22 cellular contexts compared by ENCODE assay signal in genomic region chr2:38574278-38574677, GRCh38.
"Had no signal": no experiment of that assay in that cellular context is flagged by ENCODE, and none has a peak within 500 bp of the region (broad histone marks: within the 10 kb centered on the region; RNA-seq: fewer than 3 reads in every experiment).

No MANE protein-coding gene starts in this region.

- H3K4me3 Mint-ChIP-seq: activated CD8-positive, alpha-beta memory T cell treated with anti-CD3 and anti-CD28 coated beads, Interleukin-2, amount 10 ng/mL, durations not matched to agents 7 days and 5 days; activated naive CD8-positive, alpha-beta T cell treated with anti-CD3 and anti-CD28 coated beads, Interleukin-2, amount 10 ng/mL, durations not matched to agents 7 days and 5 days; brain; dendritic cell treated with granulocyte-macrophage colony-stimulating factor and Interleukin-4, amounts not matched to agents 40 ng/mL and 50 ng/mL, for 4 days; natural killer cell treated with Interleukin-12 subunit alpha and Interleukin-12 subunit beta and Interleukin-15 and Interleukin-18, amount 100 ng/mL, for 72 hours; WTC11 had no signal

- ATAC-seq: activated CD8-positive, alpha-beta memory T cell treated with anti-CD3 and anti-CD28 coated beads, Interleukin-2, amount 10 ng/mL, durations not matched to agents 7 days and 5 days; natural killer cell treated with Interleukin-12 subunit alpha and Interleukin-12 subunit beta and Interleukin-15 and Interleukin-18, amount 100 ng/mL, for 72 hours; stimulated activated naive CD8-positive, alpha-beta T cell treated with anti-CD3 and anti-CD28 coated beads, Interleukin-15, Interleukin-2, amounts not matched to agents 100 U/mL and 50 U/mL, for 24 hours; WTC11 had no signal

- H3K4me3 ChIP-seq: right atrium auricular region had no signal

- H3K27me3 Mint-ChIP-seq: activated CD8-positive, alpha-beta memory T cell treated with anti-CD3 and anti-CD28 coated beads, Interleukin-2, amount 10 ng/mL, durations not matched to agents 7 days and 5 days; activated naive CD8-positive, alpha-beta T cell treated with anti-CD3 and anti-CD28 coated beads, Interleukin-2, amount 10 ng/mL, durations not matched to agents 7 days and 5 days; brain; dendritic cell treated with granulocyte-macrophage colony-stimulating factor and Interleukin-4, amounts not matched to agents 40 ng/mL and 50 ng/mL, for 4 days; natural killer cell treated with Interleukin-12 subunit alpha and Interleukin-12 subunit beta and Interleukin-15 and Interleukin-18, amount 100 ng/mL, for 72 hours; progenitor cell of endocrine pancreas had no signal

- H3K9me3 ChIP-seq: right atrium auricular region had no signal

- H3K27ac Mint-ChIP-seq: activated CD8-positive, alpha-beta memory T cell treated with anti-CD3 and anti-CD28 coated beads, Interleukin-2, amount 10 ng/mL, durations not matched to agents 7 days and 5 days; activated naive CD8-positive, alpha-beta T cell treated with anti-CD3 and anti-CD28 coated beads, Interleukin-2, amount 10 ng/mL, durations not matched to agents 7 days and 5 days; dendritic cell treated with granulocyte-macrophage colony-stimulating factor and Interleukin-4, amounts not matched to agents 40 ng/mL and 50 ng/mL, for 4 days; natural killer cell treated with Interleukin-12 subunit alpha and Interleukin-12 subunit beta and Interleukin-15 and Interleukin-18, amount 100 ng/mL, for 72 hours; progenitor cell of endocrine pancreas; WTC11 had no signal

- H3K36me3 Mint-ChIP-seq: natural killer cell treated with Interleukin-12 subunit alpha and Interleukin-12 subunit beta and Interleukin-15 and Interleukin-18, amount 100 ng/mL, for 72 hours had no signal

- H3K27me3 ChIP-seq: right atrium auricular region had no signal

- DNase-seq: activated CD4-positive, alpha-beta T cell treated with anti-CD3 and anti-CD28 coated beads, Interleukin-2, amount 50 U/mL, for 1 hour; activated CD8-positive, alpha-beta memory T cell treated with anti-CD3 and anti-CD28 coated beads, Interleukin-2, amount 10 ng/mL, durations not matched to agents 7 days and 5 days; activated naive CD4-positive, alpha-beta T cell; activated naive CD8-positive, alpha-beta T cell treated with anti-CD3 and anti-CD28 coated beads, Interleukin-2, amount 10 ng/mL, durations not matched to agents 7 days and 5 days; activated T-cell treated with anti-CD3 and anti-CD28 coated beads, Interleukin-2, amount 50 U/mL, for 48 hours; effector memory CD4-positive, alpha-beta T cell; foreskin melanocyte; head of caudate nucleus; mesendoderm; occipital lobe; small intestine; stimulated activated CD4-positive, alpha-beta T cell treated with anti-CD3 and anti-CD28 coated beads, Interleukin-4, amount 100 ng/mL, for 24 hours; stimulated activated naive CD8-positive, alpha-beta T cell treated with anti-CD3 and anti-CD28 coated beads, Interleukin-15, Interleukin-2, amounts not matched to agents 100 U/mL and 50 U/mL, for 24 hours; T-helper 2 cell; trophoblast cell had no signal

- H3K27ac ChIP-seq: epithelial cell of prostate, right atrium auricular region had no signal

- H3K9me3 Mint-ChIP-seq: activated naive CD8-positive, alpha-beta T cell treated with anti-CD3 and anti-CD28 coated beads, Interleukin-2, amount 10 ng/mL, durations not matched to agents 7 days and 5 days; brain; dendritic cell treated with granulocyte-macrophage colony-stimulating factor and Interleukin-4, amounts not matched to agents 40 ng/mL and 50 ng/mL, for 4 days; natural killer cell treated with Interleukin-12 subunit alpha and Interleukin-12 subunit beta and Interleukin-15 and Interleukin-18, amount 100 ng/mL, for 72 hours; WTC11 had no signal

- H3K4me1 Mint-ChIP-seq: brain had no signal
